8 cellular contexts compared by ENCODE assay signal in genomic region chr1:211335507-211336157, GRCh38. TPM values are rescaled to one million over a fixed set of nuclear protein-coding genes. Genes with fewer than 3 reads are reported as not detected.
DNase-seq lines count a peak whose midpoint lies in the region; ATAC-seq and TF ChIP-seq lines count a peak whose summit lies in the region.

No MANE protein-coding gene starts in this region.

- no peak overlapping the region for H3K4me3 Mint-ChIP-seq in GM23338
- H3K4me3 Mint-ChIP-seq in naive thymus-derived CD4-positive, alpha-beta T cell = peak overlapping the region; percentile 77 to 87 (median 80)

- no peaks in the 10 kb centered on the region for H3K36me3 ChIP-seq in GM23338 (ENCODE audit: insufficient read depth)
- no peaks in the 10 kb centered on the region for H3K36me3 ChIP-seq in naive thymus-derived CD4-positive, alpha-beta T cell (ENCODE audit: control insufficient read depth in 2 of 3, insufficient read depth in 3 of 3, low read length in 3 of 3)
- H3K36me3 ChIP-seq in WERI-Rb-1 = peaks cover 11% of the 10 kb centered on the region

- no peaks in the 10 kb centered on the region for H3K9me3 Mint-ChIP-seq in GM23338
- no peaks in the 10 kb centered on the region for H3K9me3 Mint-ChIP-seq in naive thymus-derived CD4-positive, alpha-beta T cell

- peak; percentile 85 for ATAC-seq in GM18873 (IDR thresholded peaks at IDR 0.05; ENCODE audit: low FRiP score, unreplicated experiment)
- ATAC-seq in GM23338 = no peak
- peak; percentile 72 for ATAC-seq in naive thymus-derived CD4-positive, alpha-beta T cell

- H3K27me3 Mint-ChIP-seq in GM23338 (ENCODE audit: insufficient read depth, low read depth, poor library complexity) = peaks cover 3% of the 10 kb centered on the region
- H3K27me3 Mint-ChIP-seq in naive thymus-derived CD4-positive, alpha-beta T cell = no peaks in the 10 kb centered on the region

- H3K27ac Mint-ChIP-seq in GM23338 = peak overlapping the region; percentile 57
- peak overlapping the region; percentile 78 to 97 (median 87) for H3K27ac Mint-ChIP-seq in naive thymus-derived CD4-positive, alpha-beta T cell

- TF ChIP-seq CTCF in GM23338 (conservative IDR thresholded peaks at IDR 0.05; ENCODE audit: low read depth in 2 of 2) (no peak), WERI-Rb-1 (IDR thresholded peaks at IDR 0.05; ENCODE audit: low read depth, low read length) (no peak)

- no peaks in the 10 kb centered on the region for H3K9me2 ChIP-seq in GM23338 (ENCODE audit: insufficient read depth)

- H3K9me3 ChIP-seq in naive thymus-derived CD4-positive, alpha-beta T cell (ENCODE audit: control insufficient read depth in 2 of 3, low read length in 3 of 3) = no peaks in the 10 kb centered on the region
- H3K9me3 ChIP-seq in WERI-Rb-1 (ENCODE audit: severe bottlenecking) = no peaks in the 10 kb centered on the region

- no peaks in the 10 kb centered on the region for H4K20me1 ChIP-seq in GM23338 (replicated peaks; ENCODE audit: insufficient read depth)

- peaks cover 72% of the 10 kb centered on the region for H3K79me2 ChIP-seq in GM23338 (replicated peaks; ENCODE audit: insufficient read depth)

- no peaks in the 10 kb centered on the region for H3F3A ChIP-seq in GM23338 (replicated peaks; ENCODE audit: low read depth)

- CTCF ChIA-PET in naive thymus-derived CD4-positive, alpha-beta T cell (lab: Charles Lee) = interaction anchor here (1.0 to 5.1 kb wide), 3 partner anchors 9 to 18 kb away, joined by 3 to 25 read pairs (median 14); partner anchors contain the start of gene TRAF5

- H3K27me3 ChIP-seq in GM23338 (ENCODE audit: insufficient read depth) (no peaks in the 10 kb centered on the region), WERI-Rb-1 (ENCODE audit: insufficient read depth, low read depth, severe bottlenecking) (no peaks in the 10 kb centered on the region)
- no peaks in the 10 kb centered on the region for H3K27me3 ChIP-seq in naive thymus-derived CD4-positive, alpha-beta T cell (ENCODE audit: control insufficient read depth in 2 of 2, insufficient read depth in 2 of 2, low read length in 2 of 2)

- no peak overlapping the region for H2AFZ ChIP-seq in GM23338

- no peak for DNase-seq in GM23338 (ENCODE audit: low spot score)
- peak; percentile 17 for DNase-seq in LoVo (ENCODE audit: low spot score)
- DNase-seq in naive thymus-derived CD4-positive, alpha-beta T cell = peak in 6 of 9 donors; percentile 24 to 36 (median 33)
- DNase-seq in NK-92 (lab: John Stamatoyannopoulos, UW; ENCODE audit: unreplicated experiment) = no peak
- no peak for DNase-seq in NCI-H1417 treated with DMSO at 0.1 percent for 48 hours (lab: John Stamatoyannopoulos, UW)
- DNase-seq in WERI-Rb-1 = no peak
- no peak for DNase-seq in C1 segment of cervical spinal cord (lab: John Stamatoyannopoulos, UW)

- H3K4me3 ChIP-seq in GM23338 (no peak overlapping the region), WERI-Rb-1 (ENCODE audit: low read depth, low read length) (no peak overlapping the region)
- peak overlapping the region; percentile 43 for H3K4me3 ChIP-seq in naive thymus-derived CD4-positive, alpha-beta T cell (ENCODE audit: low read length)

- peak overlapping the region; percentile 43; the same call in 1 of the 2 replicates for H3K4me2 ChIP-seq in GM23338

- H3K4me1 Mint-ChIP-seq in GM23338 = peaks cover 42% of the 10 kb centered on the region
- peaks cover 72 to 97% (median 85%) of the 10 kb centered on the region in 7 donors for H3K4me1 Mint-ChIP-seq in naive thymus-derived CD4-positive, alpha-beta T cell

- POLR2A ChIA-PET in naive thymus-derived CD4-positive, alpha-beta T cell (lab: Charles Lee) = interaction anchor here (0.7 to 6.5 kb wide), 7 partner anchors 8 to 51 kb away, joined by 3 to 49 read pairs (median 4); partner anchors contain the start of gene TRAF5

- intact Hi-C loops in naive thymus-derived CD4-positive, alpha-beta T cell (cut with micrococcal nuclease) = loop anchor here (1.0 to 2.0 kb wide), 4 partner anchors 8 to 18 kb away; partner anchors contain the start of gene TRAF5 (in 1 of the 2)

- H3K4me1 ChIP-seq in GM23338 (ENCODE audit: insufficient read depth) = peaks cover 17% of the 10 kb centered on the region; the same call in 1 of the 2 replicates
- H3K4me1 ChIP-seq in naive thymus-derived CD4-positive, alpha-beta T cell (ENCODE audit: control insufficient read depth in 2 of 2, insufficient read depth in 2 of 2, low read length in 2 of 2) = peaks cover 72 to 85% of the 10 kb centered on the region in 2 donors

- H3K27ac ChIP-seq in GM23338 (ENCODE audit: low read depth) = no peak overlapping the region
- H3K27ac ChIP-seq in naive thymus-derived CD4-positive, alpha-beta T cell (ENCODE audit: low read depth, low read length) = peak overlapping the region; percentile 69
- no peak overlapping the region for H3K27ac ChIP-seq in WERI-Rb-1

- no peaks in the 10 kb centered on the region; the same call in 2 of the 3 replicates for H3K36me3 Mint-ChIP-seq in GM23338 (ENCODE audit: low read depth)
- peaks cover 0 to 17% (median 15%) of the 10 kb centered on the region in 5 donors for H3K36me3 Mint-ChIP-seq in naive thymus-derived CD4-positive, alpha-beta T cell

TF ChIP-seq in GM23338, 12 proteins besides CTCF, POLR2A, EP300 and RAD21 (continues in another document):
- no peak for TF ChIP-seq EZH2 (IDR thresholded peaks at IDR 0.05; ENCODE audit: low read depth, unreplicated experiment)
- no peak for TF ChIP-seq ZNF331 (CRISPR knock-in tag; IDR thresholded peaks at IDR 0.05; ENCODE audit: low read depth)
- no peak for TF ChIP-seq ZNF462 (CRISPR knock-in tag; IDR thresholded peaks at IDR 0.05)
- no peak for TF ChIP-seq JUNB (IDR thresholded peaks at IDR 0.05; ENCODE audit: unreplicated experiment)

RNA-seq across cellular contexts. Expression of gene TRAF5, which starts 9.0 kb away (rescaled TPM):
- 17.8 and 18.9 TPM in 2 replicates for total RNA-seq in GM23338 (2014; rRNA removed; shearing (Covaris generic))
- polyA plus RNA-seq in GM23338 (2016; fragmentation: Nextera tagmentation; extraction: Ambion mirVana) = 7.4 and 9.2 TPM in 2 replicates
- total RNA-seq in naive thymus-derived CD4-positive, alpha-beta T cell = 10 to 100 TPM; 36.2 to 72.2 (median 55.8) TPM
- 10 to 100 TPM; 19.1 to 29.0 TPM for polyA plus RNA-seq in naive thymus-derived CD4-positive, alpha-beta T cell

Comparison
In these comparisons a context has a peak if more than half of its experiments do, and no peak if none do; other contexts are left out.
1. DNase-seq: peak in LoVo (single experiment) and naive thymus-derived CD4-positive, alpha-beta T cell (6 of 9); none in GM23338 (single experiment), NK-92 (single experiment), NCI-H1417 treated with DMSO at 0.1 percent for 48 hours (single experiment), WERI-Rb-1 (single experiment) and C1 segment of cervical spinal cord (0 of 14).